In genomic region chr18:54423831-54424230, GRCh38 we compare ENCODE assay signal across 30 cellular contexts.
"Had no signal": no experiment of that assay in that cellular context is flagged by ENCODE, and none has a peak within 500 bp of the region (broad histone marks: within the 10 kb centered on the region; RNA-seq: fewer than 3 reads in every experiment).

No MANE protein-coding gene starts in this region.

- DNase-seq: activated CD4-positive, alpha-beta T cell treated with anti-CD3 and anti-CD28 coated beads for 36 hours; activated CD4-positive, alpha-beta T cell treated with anti-CD3 and anti-CD28 coated beads, Interleukin-2, amount 10 ng/mL, durations not matched to agents 7 days and 5 days; activated CD4-positive, alpha-beta T cell treated with anti-CD3 and anti-CD28 coated beads, Interleukin-2, amount 50 U/mL, for 48 hours; activated CD8-positive, alpha-beta T cell treated with anti-CD3 and anti-CD28 coated beads, Interleukin-2, amount 10 ng/mL, durations not matched to agents 7 days and 5 days; activated gamma-delta T cell treated with Interleukin-2 at 50 U/mL for 16 hours; activated naive CD4-positive, alpha-beta T cell treated with anti-CD3 and anti-CD28 coated beads for 36 hours; activated T-cell treated with anti-CD3 and anti-CD28 coated beads, Interleukin-2, amount 50 U/mL, for 24 hours; adrenal gland; body of pancreas; Kasumi-1; KG1; MG63; NCI-H1048; NCI-H1105 treated with DMSO at 0.1 percent for 48 hours; NCI-H1436; NCI-H1694; NCI-H1930; NCI-H345; NCI-H524 treated with DMSO at 0.1 percent for 48 hours; NCI-H748 treated with DMSO at 0.1 percent for 48 hours; PC-9; SIG-M5; SW 1271 had no signal

- H3K36me3 Mint-ChIP-seq: activated naive CD4-positive, alpha-beta T cell treated with anti-CD3 and anti-CD28 coated beads, Interleukin-2, amount 50 U/mL, for 72 hours; WTC11 had no signal

- H3K27ac ChIP-seq: adrenal gland, body of pancreas, breast epithelium, PC-9, RWPE1 had no signal

- H3K4me1 Mint-ChIP-seq: activated CD4-positive, alpha-beta T cell treated with anti-CD3 and anti-CD28 coated beads for 36 hours; activated CD4-positive, alpha-beta T cell treated with anti-CD3 and anti-CD28 coated beads, Interleukin-2, amount 10 ng/mL, durations not matched to agents 7 days and 5 days had no signal

- H3K4me3 Mint-ChIP-seq: activated CD4-positive, alpha-beta T cell treated with anti-CD3 and anti-CD28 coated beads for 36 hours; activated CD4-positive, alpha-beta T cell treated with anti-CD3 and anti-CD28 coated beads, Interleukin-2, amount 10 ng/mL, durations not matched to agents 7 days and 5 days; activated CD8-positive, alpha-beta T cell treated with anti-CD3 and anti-CD28 coated beads, Interleukin-2, amount 10 ng/mL, durations not matched to agents 7 days and 5 days; activated naive CD4-positive, alpha-beta T cell treated with anti-CD3 and anti-CD28 coated beads for 36 hours; activated T-cell treated with anti-CD3 and anti-CD28 coated beads, Interleukin-2, amount 50 U/mL, for 24 hours; activated T-helper 1 cell treated with anti-CD3 and anti-CD28 coated beads, Interleukin-12 subunit alpha, Interleukin-12 subunit beta, Interleukin-2, Interleukin-4 antibody, amounts not matched to agents 30 ng/mL and 10 ng/mL and 1 ng/mL, durations not matched to agents 14 hours and 24 hours and 36 hours; WTC11 had no signal

- H3K9me3 Mint-ChIP-seq: activated CD4-positive, alpha-beta T cell treated with anti-CD3 and anti-CD28 coated beads, Interleukin-2, amount 10 ng/mL, durations not matched to agents 7 days and 5 days; activated naive CD4-positive, alpha-beta T cell treated with anti-CD3 and anti-CD28 coated beads for 36 hours; activated naive CD4-positive, alpha-beta T cell treated with anti-CD3 and anti-CD28 coated beads, Interleukin-2, amount 50 U/mL, for 72 hours; activated T-cell treated with anti-CD3 and anti-CD28 coated beads, Interleukin-2, amount 50 U/mL, for 24 hours; activated T-helper 1 cell treated with anti-CD3 and anti-CD28 coated beads, Interleukin-12 subunit alpha, Interleukin-12 subunit beta, Interleukin-2, Interleukin-4 antibody, amounts not matched to agents 30 ng/mL and 10 ng/mL and 1 ng/mL, durations not matched to agents 14 hours and 24 hours and 36 hours; WTC11 had no signal

- ATAC-seq: activated CD4-positive, alpha-beta T cell treated with anti-CD3 and anti-CD28 coated beads for 36 hours; activated CD4-positive, CD25-positive, alpha-beta regulatory T cell treated with anti-CD3 and anti-CD28 coated beads, Interleukin-2, amount 50 U/mL, for 24 hours; activated CD8-positive, alpha-beta T cell treated with anti-CD3 and anti-CD28 coated beads, Interleukin-2, amount 10 ng/mL, durations not matched to agents 7 days and 5 days; activated naive CD4-positive, alpha-beta T cell treated with anti-CD3 and anti-CD28 coated beads, Interleukin-2, amount 50 U/mL, for 72 hours; body of pancreas; Right ventricle myocardium inferior; WTC11 had no signal

- H3K27ac Mint-ChIP-seq: activated CD4-positive, alpha-beta T cell treated with anti-CD3 and anti-CD28 coated beads for 36 hours; activated CD4-positive, alpha-beta T cell treated with anti-CD3 and anti-CD28 coated beads, Interleukin-2, amount 10 ng/mL, durations not matched to agents 7 days and 5 days; activated CD8-positive, alpha-beta T cell treated with anti-CD3 and anti-CD28 coated beads, Interleukin-2, amount 10 ng/mL, durations not matched to agents 7 days and 5 days; activated naive CD4-positive, alpha-beta T cell treated with anti-CD3 and anti-CD28 coated beads for 36 hours; activated naive CD4-positive, alpha-beta T cell treated with anti-CD3 and anti-CD28 coated beads, Interleukin-2, amount 50 U/mL, for 72 hours; activated T-cell treated with anti-CD3 and anti-CD28 coated beads, Interleukin-2, amount 50 U/mL, for 24 hours; activated T-helper 1 cell treated with anti-CD3 and anti-CD28 coated beads, Interleukin-12 subunit alpha, Interleukin-12 subunit beta, Interleukin-2, Interleukin-4 antibody, amounts not matched to agents 30 ng/mL and 10 ng/mL and 1 ng/mL, durations not matched to agents 14 hours and 24 hours and 36 hours; WTC11 had no signal
